ENCODE assay signal across 1 cellular context in the genomic region with DNA sequence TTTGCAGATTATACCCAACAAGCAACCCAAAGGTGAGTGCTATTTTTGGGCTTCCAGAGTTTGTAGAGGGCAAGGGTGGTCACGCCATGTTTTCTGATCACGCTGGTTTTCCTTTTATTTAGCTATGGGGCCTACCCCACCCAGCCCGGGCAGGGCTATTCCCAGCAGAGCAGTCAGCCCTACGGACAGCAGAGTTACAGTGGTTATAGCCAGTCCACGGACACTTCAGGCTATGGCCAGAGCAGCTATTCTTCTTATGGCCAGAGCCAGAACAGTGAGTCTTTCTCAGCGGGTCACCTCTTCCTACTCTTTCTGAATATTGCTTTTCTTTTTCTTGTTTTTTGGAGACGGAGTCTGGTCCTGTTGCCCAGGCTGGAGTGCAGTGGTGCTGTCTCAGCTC.
TF ChIP-seq lines count a peak whose summit lies in the region.

No MANE protein-coding gene starts in this region.

TF ChIP-seq in neural cell, 6 proteins besides CTCF, POLR2A, EP300 and RAD21 (continued from another document):
- no peak for TF ChIP-seq REST (IDR thresholded peaks at IDR 0.05; ENCODE audit: borderline replicate concordance)
- no peak for TF ChIP-seq SMC3 (conservative IDR thresholded peaks at IDR 0.05; ENCODE audit: poor library complexity)
- no peak for TF ChIP-seq TAF1 (IDR thresholded peaks at IDR 0.05; ENCODE audit: low read depth)
